ENCODE assay signal across 7 cellular contexts in the genomic region with DNA sequence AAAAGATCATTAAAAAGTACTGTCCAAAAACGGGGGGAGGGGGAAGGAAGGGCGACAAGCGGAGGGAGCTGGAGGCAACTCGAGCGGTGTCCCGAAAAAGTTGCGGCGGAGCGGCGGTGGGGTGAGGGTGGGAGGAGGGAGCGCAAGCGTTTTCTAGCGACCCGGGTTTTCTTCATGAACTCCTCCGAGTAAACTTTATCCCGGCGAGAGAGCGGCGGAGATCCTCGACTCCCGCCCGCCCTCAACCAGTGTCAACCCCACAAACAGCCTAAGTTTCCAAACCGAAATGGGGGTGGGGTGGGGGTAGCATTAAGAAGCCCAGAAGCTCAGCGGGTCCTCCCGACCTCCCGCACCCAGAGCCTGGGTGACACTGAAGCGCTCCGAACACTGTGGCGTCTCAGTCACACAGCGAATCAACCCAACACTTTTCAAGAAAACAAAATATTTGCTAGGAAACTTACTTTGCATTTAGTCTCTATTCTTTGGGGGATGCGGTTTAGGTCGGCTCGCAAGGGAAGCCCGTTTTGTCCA.
A peak's percentile ranks its signal among the peaks of the same experiment; 100 is the strongest.
DNase-seq lines count a peak whose midpoint lies in the region; TF ChIP-seq lines count a peak whose summit lies in the region.

No MANE protein-coding gene starts in this region.

- H2AFZ ChIP-seq in MM.1S (ENCODE audit: low read length) = peak overlapping the region; percentile 85

- H3K27ac ChIP-seq in MM.1S (ENCODE audit: low read length) = peak overlapping the region; percentile 8; the same call in 1 of the 2 replicates

- peak overlapping the region; percentile 80 for H3K4me3 ChIP-seq in MM.1S (ENCODE audit: low read length)

- H3K4me1 ChIP-seq in MM.1S (ENCODE audit: low read length) = no peaks in the 10 kb centered on the region

- H3K79me2 ChIP-seq in MM.1S (ENCODE audit: low read length) = no peaks in the 10 kb centered on the region

- H3F3A ChIP-seq in MM.1S (ENCODE audit: insufficient read depth, low read length) = peaks cover 7% of the 10 kb centered on the region

- DNase-seq in GM03348 (ENCODE audit: low spot score) (peak; percentile 36), MM.1S (peak; percentile 16), dedifferentiated amniotic fluid mesenchymal stem cell (ENCODE audit: extremely low spot score) (peak; percentile 34), medulla oblongata (ENCODE audit: extremely low spot score) (peak; percentile 54), ureter (ENCODE audit: low spot score) (peak; percentile 45), A172 (ENCODE audit: low spot score) (no peak), NCI-H1930 (lab: John Stamatoyannopoulos, UW) (no peak)

- TF ChIP-seq CTCF in MM.1S (IDR thresholded peaks at IDR 0.05; ENCODE audit: low read length) = no peak

- H3K9me3 ChIP-seq in MM.1S (replicated peaks; ENCODE audit: insufficient read depth, low read length) = no peaks in the 10 kb centered on the region

- H3K27me3 ChIP-seq in MM.1S (replicated peaks; ENCODE audit: insufficient read depth, low read length) = peaks cover 11% of the 10 kb centered on the region; the same call in 1 of the 2 replicates

- H3K9me2 ChIP-seq in MM.1S (replicated peaks; ENCODE audit: insufficient read depth, low read length) = no peaks in the 10 kb centered on the region

- no peaks in the 10 kb centered on the region for H3K36me3 ChIP-seq in MM.1S (replicated peaks; ENCODE audit: insufficient read depth, low read length)

- H4K20me1 ChIP-seq in MM.1S (ENCODE audit: insufficient read depth, low read length) = no peaks in the 10 kb centered on the region

- peak overlapping the region; percentile 85 for H3K4me2 ChIP-seq in MM.1S (ENCODE audit: low read depth, low read length)

- peak overlapping the region; percentile 11; the same call in 1 of the 2 replicates for H3K9ac ChIP-seq in MM.1S (ENCODE audit: low read length)

Comparison
In these comparisons a context has a peak if more than half of its experiments do, and no peak if none do; other contexts are left out.
1. DNase-seq: peak in GM03348 (single experiment), MM.1S (single experiment), dedifferentiated amniotic fluid mesenchymal stem cell (single experiment), medulla oblongata (single experiment) and ureter (single experiment); none in A172 (single experiment) and NCI-H1930 (0 of 2).